8 cellular contexts compared by ENCODE assay signal in genomic region chr14:103123634-103124500, GRCh38. TPM values are rescaled to one million over a fixed set of nuclear protein-coding genes. Genes with fewer than 3 reads are reported as not detected.
DNase-seq lines count a peak whose midpoint lies in the region; ATAC-seq and TF ChIP-seq lines count a peak whose summit lies in the region.

No MANE protein-coding gene starts in this region.

- H3K27ac ChIP-seq in DOHH2 (ENCODE audit: low read depth, low read length) (no peak overlapping the region), osteoblast (ENCODE audit: low read depth, low read length) (no peak overlapping the region)

- H3K9me2 ChIP-seq in DOHH2 (replicated peaks; ENCODE audit: control insufficient read depth, low read length), result no peaks in the 10 kb centered on the region

- TF ChIP-seq CTCF in DOHH2 (IDR thresholded peaks at IDR 0.05; ENCODE audit: low read depth, low read length, poor library complexity, severe bottlenecking) (peak; percentile 76), NB4 (IDR thresholded peaks at IDR 0.05; ENCODE audit: low read depth, low read length) (peak; percentile 10), fibroblast of mammary gland (conservative IDR thresholded peaks at IDR 0.05; ENCODE audit: control insufficient read depth, insufficient read depth, low read depth, low read length) (peak; percentile 39), osteoblast (IDR thresholded peaks at IDR 0.05; ENCODE audit: extremely low read depth, low read depth, low read length) (peak; percentile 38)

- peaks cover 27% of the 10 kb centered on the region for H3F3A ChIP-seq in DOHH2 (ENCODE audit: control insufficient read depth, insufficient read depth)

- peak overlapping the region; percentile 67 for H2AFZ ChIP-seq in osteoblast (ENCODE audit: low read length)

- H3K27me3 ChIP-seq in DOHH2 (ENCODE audit: control insufficient read depth, low read length) (peaks cover 7% of the 10 kb centered on the region), osteoblast (ENCODE audit: insufficient read depth, low read length) (no peaks in the 10 kb centered on the region)

- TF ChIP-seq POLR2A in NB4 (IDR thresholded peaks at IDR 0.05; ENCODE audit: extremely low read depth, insufficient read length), result no peak

- peaks cover 58% of the 10 kb centered on the region for H3K4me1 ChIP-seq in DOHH2 (ENCODE audit: control insufficient read depth, low read length)
- H3K4me1 ChIP-seq in osteoblast (ENCODE audit: insufficient read depth, low read length), result peaks cover 40% of the 10 kb centered on the region

- H3K36me3 ChIP-seq in DOHH2 (ENCODE audit: control insufficient read depth, low read length) (no peaks in the 10 kb centered on the region), osteoblast (ENCODE audit: insufficient read depth, low read length) (peaks cover 5% of the 10 kb centered on the region)

- ATAC-seq in GM21528 (IDR thresholded peaks at IDR 0.05; ENCODE audit: low FRiP score, unreplicated experiment), result no peak

- H4K20me1 ChIP-seq in DOHH2 (ENCODE audit: control insufficient read depth, insufficient read depth, low read depth, low read length) (0 out of 2 replicates have a peak, but pooled peaks cover 4% of the 10 kb centered on the region), osteoblast (ENCODE audit: insufficient read depth, low read length) (peaks cover 36% of the 10 kb centered on the region)

- H3K4me3 ChIP-seq in DOHH2 (ENCODE audit: low read length) (peak overlapping the region; percentile 67), NB4 (ENCODE audit: low read depth, low read length) (peak overlapping the region; percentile 48), fibroblast of mammary gland (ENCODE audit: control insufficient read depth, low read depth, low read length) (peak overlapping the region; percentile 37), osteoblast (ENCODE audit: insufficient read depth, low read length) (peak overlapping the region; percentile 75)

- H3K79me2 ChIP-seq in DOHH2 (ENCODE audit: control insufficient read depth, low read length), result peaks cover 5% of the 10 kb centered on the region; the same call in 1 of the 2 replicates
- H3K79me2 ChIP-seq in osteoblast (ENCODE audit: insufficient read depth, low read length), result peaks cover 25% of the 10 kb centered on the region

- no peaks in the 10 kb centered on the region for H3K9me3 ChIP-seq in DOHH2 (ENCODE audit: control insufficient read depth, insufficient read depth, low read length)
- no peaks in the 10 kb centered on the region for H3K9me3 ChIP-seq in osteoblast (ENCODE audit: low read depth, low read length)

- DNase-seq in NB4 (ENCODE audit: low read depth) (peak; percentile 50), fibroblast of mammary gland (ENCODE audit: low read depth) (peak; percentile 35), osteoblast (ENCODE audit: insufficient read length, low spot score, missing footprints) (peak; percentile 98), GOT3 (lab: John Stamatoyannopoulos, UW) (no peak)
- no peak for DNase-seq in stimulated activated CD4-positive, alpha-beta T cell treated with anti-CD3 and anti-CD28 coated beads, Interleukin-1b, Interleukin-23, amount 100 ng/mL, for 48 hours
- no peak for DNase-seq in activated CD8-positive, alpha-beta memory T cell treated with anti-CD3 and anti-CD28 coated beads, Interleukin-2, amount 50 U/mL, for 48 hours

- H3K4me2 ChIP-seq in DOHH2 (ENCODE audit: low read length) (peak overlapping the region; percentile 98), osteoblast (ENCODE audit: insufficient read depth, low read length) (peak overlapping the region; percentile 84)

RNA-seq across cellular contexts. Expression of gene TNFAIP2, which starts 0.6 kb away (rescaled TPM):
- total RNA-seq in osteoblast, result 41.3 and 60.1 TPM in 2 replicates

RNA-seq across cellular contexts. Expression of gene EXOC3L4, which starts 29.3 kb away (rescaled TPM):
- 0.29 TPM in 1 of 2 replicates, not detected in the other for total RNA-seq in osteoblast

RNA-seq across cellular contexts. Expression of gene LBHD2, which starts 39.9 kb away (rescaled TPM):
- total RNA-seq in osteoblast, result not detected in 2 replicates

Comparison
In these comparisons a context has a peak if more than half of its experiments do, and no peak if none do; other contexts are left out.
1. CTCF ChIP-seq: peak in every context shown above with its lines; median percentile 76 in DOHH2; 39 in fibroblast of mammary gland; 38 in osteoblast; 10 in NB4.
2. DNase-seq: peak in NB4 (single experiment), fibroblast of mammary gland (single experiment) and osteoblast (single experiment); none in stimulated activated CD4-positive, alpha-beta T cell treated with anti-CD3 and anti-CD28 coated beads, Interleukin-1b, Interleukin-23, amount 100 ng/mL, for 48 hours (single experiment), activated CD8-positive, alpha-beta memory T cell treated with anti-CD3 and anti-CD28 coated beads, Interleukin-2, amount 50 U/mL, for 48 hours (single experiment) and GOT3 (single experiment).
3. Peak in every context shown above with its lines, with median percentiles within 50 percentile points of each other: H3K4me3 ChIP-seq.